8 cellular contexts compared by ENCODE assay signal in the genomic region with DNA sequence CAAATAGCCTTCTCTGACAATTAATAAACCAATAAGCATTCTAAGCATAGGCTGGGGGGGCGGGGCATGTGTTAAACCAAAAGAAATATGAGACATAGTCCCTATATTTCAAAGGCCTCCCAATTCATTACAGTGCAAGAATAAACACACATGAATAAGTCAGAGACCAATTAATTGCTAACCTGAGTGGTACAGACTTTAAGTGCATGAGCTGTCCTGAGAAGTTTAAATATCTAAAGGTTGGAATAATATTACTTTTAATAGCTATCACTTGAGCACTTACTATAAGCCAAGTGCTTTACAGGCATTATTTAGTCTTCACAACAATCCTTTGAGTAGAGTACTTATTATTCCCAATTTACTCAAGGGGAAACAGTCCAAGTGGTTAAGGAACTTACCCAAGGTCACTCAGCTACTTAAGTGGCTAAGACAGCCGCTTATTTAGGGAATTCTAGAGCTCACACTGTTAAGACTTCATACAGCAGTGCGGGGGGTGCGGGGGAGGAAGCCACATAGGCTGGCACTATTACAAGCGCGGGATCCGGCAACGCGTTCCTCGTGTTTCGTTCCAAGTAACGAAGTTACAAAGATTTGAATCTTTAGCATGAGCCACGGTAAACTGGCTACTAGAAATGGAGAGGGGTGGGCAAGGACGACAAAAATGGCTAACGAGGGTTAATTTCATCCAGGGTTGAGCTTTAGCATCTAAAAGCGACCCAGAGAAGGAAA. TPM values are rescaled to one million over a fixed set of nuclear protein-coding genes. Genes with fewer than 3 reads are reported as not detected.
DNase-seq lines count a peak whose midpoint lies in the region; ATAC-seq lines count a peak whose summit lies in the region.

No MANE protein-coding gene starts in this region.

- H3K9me3 Mint-ChIP-seq in activated naive CD8-positive, alpha-beta T cell treated with anti-CD3 and anti-CD28 coated beads, Interleukin-2, amount 50 U/mL, for 24 hours: no peaks in the 10 kb centered on the region
- no peaks in the 10 kb centered on the region for H3K9me3 Mint-ChIP-seq in stimulated activated memory B cell treated with anti-CD40 and anti-IgM and Interleukin-4, amounts not matched to agents 10 μg/mL and 1 μg/mL and 100 μg/mL, for 72 hours

- H3K36me3 Mint-ChIP-seq in activated naive CD8-positive, alpha-beta T cell treated with anti-CD3 and anti-CD28 coated beads, Interleukin-2, amount 50 U/mL, for 24 hours (ENCODE audit: low read depth): peaks cover 7% of the 10 kb centered on the region
- peaks cover 5% of the 10 kb centered on the region for H3K36me3 Mint-ChIP-seq in stimulated activated memory B cell treated with anti-CD40 and anti-IgM and Interleukin-4, amounts not matched to agents 10 μg/mL and 1 μg/mL and 100 μg/mL, for 72 hours

- H3K27ac Mint-ChIP-seq in activated naive CD8-positive, alpha-beta T cell treated with anti-CD3 and anti-CD28 coated beads, Interleukin-2, amount 50 U/mL, for 24 hours: peak overlapping the region; percentile 91
- H3K27ac Mint-ChIP-seq in stimulated activated memory B cell treated with anti-CD40 and anti-IgM and Interleukin-4, amounts not matched to agents 10 μg/mL and 1 μg/mL and 100 μg/mL, for 72 hours: peak overlapping the region; percentile 95

- DNase-seq in DMS79 (lab: John Stamatoyannopoulos, UW) (peak; percentile 73), M059J (ENCODE audit: low read depth) (peak; percentile 36), iris pigment epithelial cell (ENCODE audit: low read depth) (peak; percentile 43), NCI-H146 (lab: John Stamatoyannopoulos, UW) (no peak)
- peak; percentile 8 for DNase-seq in activated naive CD8-positive, alpha-beta T cell treated with anti-CD3 and anti-CD28 coated beads, Interleukin-2, amount 50 U/mL, for 24 hours

- H3K4me1 Mint-ChIP-seq in activated naive CD8-positive, alpha-beta T cell treated with anti-CD3 and anti-CD28 coated beads, Interleukin-2, amount 50 U/mL, for 24 hours: peaks cover 36% of the 10 kb centered on the region
- H3K4me1 Mint-ChIP-seq in stimulated activated memory B cell treated with anti-CD40 and anti-IgM and Interleukin-4, amounts not matched to agents 10 μg/mL and 1 μg/mL and 100 μg/mL, for 72 hours: peaks cover 22% of the 10 kb centered on the region

- H3K27me3 Mint-ChIP-seq in activated naive CD8-positive, alpha-beta T cell treated with anti-CD3 and anti-CD28 coated beads, Interleukin-2, amount 50 U/mL, for 24 hours: no peaks in the 10 kb centered on the region
- H3K27me3 Mint-ChIP-seq in stimulated activated memory B cell treated with anti-CD40 and anti-IgM and Interleukin-4, amounts not matched to agents 10 μg/mL and 1 μg/mL and 100 μg/mL, for 72 hours: no peaks in the 10 kb centered on the region

- peak overlapping the region; percentile 90 for H3K4me3 Mint-ChIP-seq in activated naive CD8-positive, alpha-beta T cell treated with anti-CD3 and anti-CD28 coated beads, Interleukin-2, amount 50 U/mL, for 24 hours
- H3K4me3 Mint-ChIP-seq in stimulated activated memory B cell treated with anti-CD40 and anti-IgM and Interleukin-4, amounts not matched to agents 10 μg/mL and 1 μg/mL and 100 μg/mL, for 72 hours: peak overlapping the region; percentile 96

- ATAC-seq in activated naive CD8-positive, alpha-beta T cell treated with anti-CD3 and anti-CD28 coated beads, Interleukin-2, amount 50 U/mL, for 24 hours: no peak
- no peak for ATAC-seq in stimulated activated memory B cell treated with anti-CD40 and anti-IgM and Interleukin-4, amounts not matched to agents 10 μg/mL and 1 μg/mL and 100 μg/mL, for 72 hours
- ATAC-seq in HG02623 (IDR thresholded peaks at IDR 0.05; ENCODE audit: unreplicated experiment): no peak
- no peak for ATAC-seq in GM21723 (IDR thresholded peaks at IDR 0.05; ENCODE audit: unreplicated experiment)

RNA-seq across cellular contexts. Expression of a gene that starts 1.4 kb away (rescaled TPM):
- total RNA-seq in M059J (2014; rRNA removed; shearing (Covaris generic)): 64.6 and 111 TPM in 2 replicates
